31 cellular contexts compared by ENCODE assay signal in the genomic region with DNA sequence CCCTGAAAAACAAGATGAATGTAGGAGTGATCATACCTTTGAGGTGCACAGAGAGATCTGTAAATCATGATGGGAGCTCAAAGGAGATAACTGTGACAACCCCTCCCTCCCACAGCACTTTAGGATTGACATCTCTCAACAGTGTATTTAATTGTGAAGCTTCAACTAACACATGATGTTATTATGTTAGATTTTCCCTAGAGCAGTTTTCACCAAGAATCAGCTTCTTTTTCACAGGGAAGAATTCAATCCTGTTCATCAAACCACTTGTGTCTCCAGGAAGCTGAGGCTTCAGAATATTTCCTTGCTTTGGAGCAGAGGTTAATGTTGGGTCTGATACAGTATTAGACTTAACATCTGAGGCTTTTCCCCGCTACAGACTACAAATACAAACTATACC.
"Had no signal": no experiment of that assay in that cellular context is flagged by ENCODE, and none has a peak within 500 bp of the region (broad histone marks: within the 10 kb centered on the region; RNA-seq: fewer than 3 reads in every experiment).

No MANE protein-coding gene starts in this region.

- H3K9me3 Mint-ChIP-seq: activated naive CD4-positive, alpha-beta T cell treated with anti-CD3 and anti-CD28 coated beads for 36 hours; activated T-cell treated with anti-CD3 and anti-CD28 coated beads, Interleukin-2, amount 50 U/mL, for 72 hours; neural crest cell had no signal

- H3K4me3 ChIP-seq: adrenal gland, body of pancreas, esophagus muscularis mucosa, left lung, lung, psoas muscle, right atrium auricular region, smooth muscle cell, testis, transverse colon had no signal

- DNase-seq: activated CD4-positive, alpha-beta T cell treated with anti-CD3 and anti-CD28 coated beads for 1 hour; activated CD4-positive, alpha-beta T cell treated with anti-CD3 and anti-CD28 coated beads, Interleukin-2, amount 50 U/mL, for 1 hour; activated effector memory CD4-positive, alpha-beta T cell treated with Interleukin-2 at 50 U/mL for 16 hours; activated naive CD4-positive, alpha-beta T cell treated with anti-CD3 and anti-CD28 coated beads for 36 hours; activated naive CD8-positive, alpha-beta T cell treated with anti-CD3 and anti-CD28 coated beads for 36 hours; activated T-cell treated with anti-CD3 and anti-CD28 coated beads for 4 hours; activated T-cell treated with anti-CD3 and anti-CD28 coated beads, Interleukin-2, amount 50 U/mL, for 72 hours; adrenal gland; aorta; body of pancreas; dermis blood vessel endothelial cell; effector CD4-positive, alpha-beta T cell; foreskin keratinocyte; kidney glomerular epithelial cell; left lung; occipital lobe; psoas muscle; stimulated activated CD4-positive, alpha-beta T cell treated with anti-CD3 and anti-CD28 coated beads, Interleukin-1b, Interleukin-23, amount 100 ng/mL, for 48 hours; stimulated activated naive CD8-positive, alpha-beta T cell treated with anti-CD3 and anti-CD28 coated beads, Interleukin-15, Interleukin-2, amounts not matched to agents 100 U/mL and 50 U/mL, for 24 hours; T-helper 2 cell; testis; transverse colon had no signal

- H3K9me3 ChIP-seq: adrenal gland, body of pancreas, esophagus muscularis mucosa, left lung, psoas muscle, right atrium auricular region, testis, transverse colon had no signal

- H3K4me3 Mint-ChIP-seq: activated naive CD4-positive, alpha-beta T cell treated with anti-CD3 and anti-CD28 coated beads for 36 hours; activated naive CD8-positive, alpha-beta T cell treated with anti-CD3 and anti-CD28 coated beads for 36 hours; neural crest cell had no signal

- H3K27me3 Mint-ChIP-seq: activated naive CD8-positive, alpha-beta T cell treated with anti-CD3 and anti-CD28 coated beads for 36 hours; naive B cell had no signal

- ATAC-seq: activated T-cell treated with anti-CD3 and anti-CD28 coated beads, Interleukin-2, amount 50 U/mL, for 72 hours; body of pancreas; foreskin keratinocyte; left lung; psoas muscle; stimulated activated naive CD8-positive, alpha-beta T cell treated with anti-CD3 and anti-CD28 coated beads, Interleukin-15, Interleukin-2, amounts not matched to agents 100 U/mL and 50 U/mL, for 24 hours had no signal

- H3K27ac ChIP-seq: adrenal gland, body of pancreas, esophagus muscularis mucosa, foreskin keratinocyte, left lung, parathyroid adenoma, psoas muscle, right atrium auricular region, testis, transverse colon had no signal

- H3K36me3 Mint-ChIP-seq: naive B cell had no signal

- H3K4me2 ChIP-seq: smooth muscle cell had no signal

- H3K4me1 Mint-ChIP-seq: neural crest cell had no signal

- H3K27me3 ChIP-seq: adrenal gland, body of pancreas, esophagus muscularis mucosa, foreskin keratinocyte, left lung, right atrium auricular region, testis, transverse colon had no signal

- FAIRE-seq: colon, urothelium cell line had no signal

- H3K36me3 ChIP-seq: adrenal gland, esophagus muscularis mucosa, left lung, right atrium auricular region, transverse colon had no signal

- H3K4me1 ChIP-seq: adrenal gland, body of pancreas, parathyroid adenoma, right atrium auricular region, testis had no signal

- H3K27ac Mint-ChIP-seq: activated naive CD4-positive, alpha-beta T cell treated with anti-CD3 and anti-CD28 coated beads for 36 hours; activated naive CD8-positive, alpha-beta T cell treated with anti-CD3 and anti-CD28 coated beads for 36 hours had no signal
